In the genomic region with DNA sequence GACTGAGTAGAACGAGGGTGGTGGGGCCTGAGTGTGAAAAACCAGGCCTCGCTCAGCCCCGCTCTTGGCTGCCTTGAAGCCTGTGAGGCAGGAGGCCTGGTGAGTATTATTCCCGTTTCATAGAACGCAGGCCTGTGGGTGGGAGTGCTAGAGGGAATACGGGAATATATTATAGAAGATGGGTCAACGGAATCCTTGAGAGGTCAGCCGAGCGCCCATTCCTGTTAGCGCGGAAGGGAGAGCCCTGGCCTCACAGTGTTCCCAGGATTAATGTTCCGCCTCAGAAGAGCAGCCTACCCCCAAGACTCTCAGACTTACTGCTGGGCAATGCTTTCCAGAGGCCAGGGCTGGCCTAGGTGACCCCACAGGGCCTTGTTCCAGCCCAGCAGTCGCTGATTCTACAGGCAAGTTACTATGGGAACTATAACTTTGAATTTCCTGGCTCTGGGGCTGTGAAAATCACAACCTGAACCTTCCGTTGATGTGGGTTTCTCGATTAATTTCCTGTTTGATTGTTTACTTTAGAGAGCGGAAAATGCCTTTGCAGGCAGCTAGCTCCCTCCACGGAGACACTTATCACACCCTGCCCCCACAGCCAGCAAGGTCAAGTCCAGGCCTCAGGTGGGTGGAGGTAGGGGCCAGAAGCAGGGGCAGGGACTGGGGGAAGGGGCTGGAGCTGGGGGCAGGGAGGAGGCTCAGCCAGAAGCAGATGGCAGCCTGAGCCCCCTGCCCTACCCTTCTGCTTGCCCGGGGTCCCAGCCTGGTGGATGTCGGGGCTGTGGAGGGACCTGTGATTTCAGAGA, we compare ENCODE assay signal across 8 cellular contexts.
A peak's percentile ranks its signal among the peaks of the same experiment; 100 is the strongest.
DNase-seq lines count a peak whose midpoint lies in the region; ATAC-seq and TF ChIP-seq lines count a peak whose summit lies in the region.

No MANE protein-coding gene starts in this region.

- H3K4me1 ChIP-seq in Panc1 (ENCODE audit: control insufficient read depth, insufficient read depth, low read length) (peaks cover 64% of the 10 kb centered on the region), stomach (peaks cover 27 to 50% (median 39%) of the 10 kb centered on the region in 4 donors)

- TF ChIP-seq CTCF in Panc1 (IDR thresholded peaks at IDR 0.05) (no peak), stomach (IDR thresholded peaks at IDR 0.05) (no peak)

- TF ChIP-seq POLR2A in stomach (IDR thresholded peaks at IDR 0.05): no peak

- peak overlapping the region; percentile 89 for H3K27ac Mint-ChIP-seq in activated naive CD8-positive, alpha-beta T cell treated with anti-CD3 and anti-CD28 coated beads, Interleukin-2, amount 10 ng/mL, durations not matched to agents 7 days and 5 days

- peaks cover 6% of the 10 kb centered on the region for H3K9me3 Mint-ChIP-seq in activated naive CD8-positive, alpha-beta T cell treated with anti-CD3 and anti-CD28 coated beads, Interleukin-2, amount 10 ng/mL, durations not matched to agents 7 days and 5 days

- H3K27me3 ChIP-seq in Panc1 (ENCODE audit: control insufficient read depth, insufficient read depth, low read length) (no peaks in the 10 kb centered on the region), stomach (no peaks in the 10 kb centered on the region)

- ATAC-seq in Panc1 (peak; percentile 46), GM21447 (IDR thresholded peaks at IDR 0.05; ENCODE audit: unreplicated experiment) (no peak), GM18868 (IDR thresholded peaks at IDR 0.05; ENCODE audit: unreplicated experiment) (no peak)
- peak; percentile 83 for ATAC-seq in activated naive CD8-positive, alpha-beta T cell treated with anti-CD3 and anti-CD28 coated beads, Interleukin-2, amount 10 ng/mL, durations not matched to agents 7 days and 5 days (ENCODE audit: low read depth)

- H3K36me3 ChIP-seq in Panc1 (ENCODE audit: control insufficient read depth, insufficient read depth, low read length): no peaks in the 10 kb centered on the region
- peaks cover 0 to 7% (median 0%) of the 10 kb centered on the region in 4 donors for H3K36me3 ChIP-seq in stomach

- DNase-seq in Panc1 (ENCODE audit: low read depth, low spot score) (no peak), left kidney (ENCODE audit: low read depth, low spot score) (peak; percentile 94), stomach (peak; percentile 44), dedifferentiated amniotic fluid mesenchymal stem cell (ENCODE audit: extremely low spot score) (no peak), middle frontal gyrus (ENCODE audit: extremely low spot score, low spot score) (no peak)
- DNase-seq in activated naive CD8-positive, alpha-beta T cell treated with anti-CD3 and anti-CD28 coated beads, Interleukin-2, amount 10 ng/mL, durations not matched to agents 7 days and 5 days: peak; percentile 61

- TF ChIP-seq EP300 in stomach (IDR thresholded peaks at IDR 0.05): no peak

- H3K27me3 Mint-ChIP-seq in activated naive CD8-positive, alpha-beta T cell treated with anti-CD3 and anti-CD28 coated beads, Interleukin-2, amount 10 ng/mL, durations not matched to agents 7 days and 5 days: no peaks in the 10 kb centered on the region

- intact Hi-C loops in Panc1 (cut with micrococcal nuclease; ENCODE audit: unreplicated experiment): no loop called here
- intact Hi-C loops in stomach (cut with DNase I; ENCODE audit: low total_unique reads): no loop called here

- peak overlapping the region; percentile 54 for H3K4me3 Mint-ChIP-seq in activated naive CD8-positive, alpha-beta T cell treated with anti-CD3 and anti-CD28 coated beads, Interleukin-2, amount 10 ng/mL, durations not matched to agents 7 days and 5 days

- H3K9me3 ChIP-seq in Panc1 (ENCODE audit: control insufficient read depth, insufficient read depth, low read depth, low read length): no peaks in the 10 kb centered on the region
- H3K9me3 ChIP-seq in stomach: no peaks in the 10 kb centered on the region

- peaks cover 57% of the 10 kb centered on the region for H3K4me1 Mint-ChIP-seq in activated naive CD8-positive, alpha-beta T cell treated with anti-CD3 and anti-CD28 coated beads, Interleukin-2, amount 10 ng/mL, durations not matched to agents 7 days and 5 days

- H3K4me3 ChIP-seq in Panc1 (ENCODE audit: low read depth in 2 of 2, low read length in 2 of 2) (no peak overlapping the region), stomach (no peak overlapping the region)

- no TSS peak for BruUV-seq in Panc1 (replicated peaks; lab: Mats Ljungman, UMichigan)

- H3K36me3 Mint-ChIP-seq in activated naive CD8-positive, alpha-beta T cell treated with anti-CD3 and anti-CD28 coated beads, Interleukin-2, amount 10 ng/mL, durations not matched to agents 7 days and 5 days: peaks cover 8% of the 10 kb centered on the region

- WGBS in stomach, 5 donors: 42 to 66% (median 53%) methylated on average over 18 to 19 of the region's 19 CpGs

- H3K27ac ChIP-seq in Panc1 (ENCODE audit: low read length) (peak overlapping the region; percentile 68), stomach (peak overlapping the region; percentile 38 to 81 (median 64))

- POLR2A ChIA-PET in Panc1 (lab: Charles Lee): no interaction called here
- POLR2A ChIA-PET in activated naive CD8-positive, alpha-beta T cell treated with anti-CD3 and anti-CD28 coated beads, Interleukin-2, amount 10 ng/mL, durations not matched to agents 7 days and 5 days (lab: Charles Lee): interaction anchor here (1.0 to 2.9 kb wide), 6 partner anchors 9 to 82 kb away, joined by 3 to 15 read pairs (median 5); no protein-coding TSS in a partner anchor

- CTCF ChIA-PET in Panc1 (lab: Charles Lee): interaction anchor here (0.6 kb wide), 2 partner anchors 13 to 71 kb away, joined by 3 to 4 read pairs; no protein-coding TSS in a partner anchor

- in situ Hi-C loops in Panc1 (cut with HindIII; ENCODE audit: low pct_unique_long_range_greater_than_20kb, low sequenced_read_pairs): loop anchor here (5.0 kb wide), 1 partner anchor 80 kb away; no protein-coding TSS in a partner anchor

Comparison
In these comparisons a context has a peak if more than half of its experiments do, and no peak if none do; other contexts are left out.
1. ATAC-seq: peak in Panc1 (single experiment) and activated naive CD8-positive, alpha-beta T cell treated with anti-CD3 and anti-CD28 coated beads, Interleukin-2, amount 10 ng/mL, durations not matched to agents 7 days and 5 days (single experiment); none in GM21447 (single experiment) and GM18868 (single experiment).
2. DNase-seq: peak in activated naive CD8-positive, alpha-beta T cell treated with anti-CD3 and anti-CD28 coated beads, Interleukin-2, amount 10 ng/mL, durations not matched to agents 7 days and 5 days (single experiment), left kidney (single experiment) and stomach (single experiment); none in Panc1 (single experiment), dedifferentiated amniotic fluid mesenchymal stem cell (single experiment) and middle frontal gyrus (single experiment).